8 cellular contexts compared by ENCODE assay signal in genomic region chr16:88785106-88785924, GRCh38. TPM values are rescaled to one million over a fixed set of nuclear protein-coding genes. Genes with fewer than 3 reads are reported as not detected.
DNase-seq lines count a peak whose midpoint lies in the region; ATAC-seq, FAIRE-seq and TF ChIP-seq lines count a peak whose summit lies in the region.

Gene PIEZO1, minus strand, starts transcription at chr16:88785220. Its CDS starts 256 bp downstream, at chr16:88784964.

- H3K4me3 ChIP-seq in neuron (ENCODE audit: low read length) (peak within 1 kb of the TSS; percentile 28), thyroid gland (replicated peaks in 1 of 3) (peak within 1 kb of the TSS; percentile 53 to 88 (median 68))

- peak within 1 kb of the TSS; percentile 36 for H2AFZ ChIP-seq in neuron (ENCODE audit: low read depth, low read length)

- H3K36me3 ChIP-seq in neuron (ENCODE audit: insufficient read depth, low read length) (no peaks in the 10 kb centered on the region), thyroid gland (no peaks in the 10 kb centered on the region)

- peak within 1 kb of the TSS; percentile 59 to 82 (median 78) for H3K27ac ChIP-seq in thyroid gland

- FAIRE-seq in RCC 7860 (lab: Jason Lieb, UNC), result no peak
- no peak for FAIRE-seq in frontal cortex (lab: Jason Lieb, UNC)

- WGBS in thyroid gland, 2 donors, result 5 to 30% methylated on average over 2 to 6 of the region's 110 CpGs

- peak; percentile 30 for ATAC-seq in GM21381 (IDR thresholded peaks at IDR 0.05; ENCODE audit: unreplicated experiment)
- no peak for ATAC-seq in GM21786 (IDR thresholded peaks at IDR 0.05; ENCODE audit: unreplicated experiment)

- peak; percentile 68 to 97 (median 92) for TF ChIP-seq CTCF in thyroid gland (IDR thresholded peaks at IDR 0.05)

- DNase-seq in AML-193 (lab: John Stamatoyannopoulos, UW) (peak; percentile 34 to 49), RCC 7860 (ENCODE audit: low spot score) (peak; percentile 29), activated gamma-delta T cell treated with Interleukin-2 at 50 U/mL for 16 hours (peak; percentile 83), frontal cortex (ENCODE audit: low spot score in 2 of 2) (peak; percentile 82 to 83), thyroid gland (peak; percentile 73 to 79)

- intact Hi-C loops in thyroid gland (cut with DNase I), result loop anchor here (2.0 kb wide), 1 partner anchor 43 kb away; no protein-coding TSS in a partner anchor

- H3K9me3 ChIP-seq in neuron (ENCODE audit: low read length), result no peaks in the 10 kb centered on the region
- no peaks in the 10 kb centered on the region for H3K9me3 ChIP-seq in thyroid gland

- H3K27me3 ChIP-seq in neuron (ENCODE audit: insufficient read depth, low read length) (peaks cover 37% of the 10 kb centered on the region), thyroid gland (no peaks in the 10 kb centered on the region)

- peak in 1 of 2 donors; percentile 58 for TF ChIP-seq POLR2A in thyroid gland (IDR thresholded peaks at IDR 0.05)

- peaks cover 1% of the 10 kb centered on the region for H3K4me1 ChIP-seq in neuron (ENCODE audit: insufficient read depth, low read length)
- peaks cover 14 to 38% of the 10 kb centered on the region in 2 donors for H3K4me1 ChIP-seq in thyroid gland

RNA-seq across cellular contexts. Expression of gene PIEZO1, which starts in this region (rescaled TPM):
- total RNA-seq in frontal cortex (4.1 TPM), thyroid gland (100 to 1,000 TPM in 3 of 4 donors, 10 to 100 TPM in 1; 81.2 to 145 (median 113) TPM)

Comparison
In these comparisons a context has a peak if more than half of its experiments do, and no peak if none do; other contexts are left out.
1. RNA of gene PIEZO1 (total RNA-seq): 81.2 to 145 TPM in thyroid gland; 4.1 TPM in frontal cortex (single experiment); every median in the first group is over 10 times any median in the second.
2. DNase-seq: peak in every context shown above with its lines; median percentile 83 in activated gamma-delta T cell treated with Interleukin-2 at 50 U/mL for 16 hours; 82 in frontal cortex; 76 in thyroid gland; 42 in AML-193; 29 in RCC 7860.